ENCODE assay signal across 11 cellular contexts in the genomic region with DNA sequence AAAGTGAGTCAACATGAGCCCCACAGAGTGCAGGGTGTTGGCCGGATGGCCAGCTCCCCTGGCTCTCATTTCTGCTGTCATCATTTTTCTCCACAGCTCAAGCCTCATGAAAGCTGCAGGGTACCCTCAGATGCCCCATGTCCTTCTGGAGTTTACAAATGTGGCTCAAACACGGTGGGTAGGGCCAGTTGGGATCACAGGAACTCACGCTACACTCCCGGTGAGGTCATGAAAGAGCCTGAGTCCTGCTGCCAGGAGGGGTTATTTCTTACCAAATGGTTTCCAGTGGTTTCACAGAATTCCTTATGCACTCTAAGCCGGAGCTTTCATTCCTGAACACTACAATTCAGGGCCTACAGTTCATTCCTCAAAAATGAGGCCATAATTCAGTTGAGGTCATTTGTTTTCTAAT.
DNase-seq lines count a peak whose midpoint lies in the region; TF ChIP-seq lines count a peak whose summit lies in the region.
"Had no signal": no experiment of that assay in that cellular context is flagged by ENCODE, and none has a peak within 500 bp of the region (broad histone marks: within the 10 kb centered on the region; RNA-seq: fewer than 3 reads in every experiment).

No MANE protein-coding gene starts in this region.

- H3K36me3 Mint-ChIP-seq in activated T-helper 2 cell treated with anti-CD3 and anti-CD28 coated beads, Interferon-gamma antibody, Interleukin-2, Interleukin-4, amounts not matched to agents 10 μg/mL and 5 μg/mL and 100 μg/mL, durations not matched to agents 14 hours and 24 hours and 36 hours (ENCODE audit: low read depth): no peaks in the 10 kb centered on the region

- no peaks in the 10 kb centered on the region for H3K27me3 Mint-ChIP-seq in activated T-helper 2 cell treated with anti-CD3 and anti-CD28 coated beads, Interferon-gamma antibody, Interleukin-2, Interleukin-4, amounts not matched to agents 10 μg/mL and 5 μg/mL and 100 μg/mL, durations not matched to agents 14 hours and 24 hours and 36 hours (ENCODE audit: low read depth)

- H3K9me3 Mint-ChIP-seq in activated T-helper 2 cell treated with anti-CD3 and anti-CD28 coated beads, Interferon-gamma antibody, Interleukin-2, Interleukin-4, amounts not matched to agents 10 μg/mL and 5 μg/mL and 100 μg/mL, durations not matched to agents 14 hours and 24 hours and 36 hours: no peaks in the 10 kb centered on the region

- intact Hi-C loops in activated T-helper 2 cell treated with anti-CD3 and anti-CD28 coated beads, Interferon-gamma antibody, Interleukin-2, Interleukin-4, amounts not matched to agents 10 μg/mL and 5 μg/mL and 100 μg/mL, durations not matched to agents 14 hours and 24 hours and 36 hours (cut with micrococcal nuclease): no loop called here

- H3K27ac Mint-ChIP-seq in activated T-helper 2 cell treated with anti-CD3 and anti-CD28 coated beads, Interferon-gamma antibody, Interleukin-2, Interleukin-4, amounts not matched to agents 10 μg/mL and 5 μg/mL and 100 μg/mL, durations not matched to agents 14 hours and 24 hours and 36 hours: no peak overlapping the region

- TF ChIP-seq CTCF in choroid plexus epithelial cell (conservative IDR thresholded peaks at IDR 0.05; ENCODE audit: low read depth, low read length): no peak

- H3K4me3 ChIP-seq in choroid plexus epithelial cell (ENCODE audit: low read depth, low read length): no peak overlapping the region
- H3K4me3 ChIP-seq: BLaER1 had no signal

- H3K4me1 Mint-ChIP-seq in activated T-helper 2 cell treated with anti-CD3 and anti-CD28 coated beads, Interferon-gamma antibody, Interleukin-2, Interleukin-4, amounts not matched to agents 10 μg/mL and 5 μg/mL and 100 μg/mL, durations not matched to agents 14 hours and 24 hours and 36 hours (ENCODE audit: low read depth): no peaks in the 10 kb centered on the region

- H3K4me3 Mint-ChIP-seq in activated T-helper 2 cell treated with anti-CD3 and anti-CD28 coated beads, Interferon-gamma antibody, Interleukin-2, Interleukin-4, amounts not matched to agents 10 μg/mL and 5 μg/mL and 100 μg/mL, durations not matched to agents 14 hours and 24 hours and 36 hours (ENCODE audit: low read depth): no peak overlapping the region

- peak; percentile 84 for DNase-seq in AG08395 (ENCODE audit: low spot score)
- peak; percentile 30 for DNase-seq in HT1080 (ENCODE audit: low read depth)
- peak; percentile 87 for DNase-seq in choroid plexus epithelial cell (ENCODE audit: low read depth)
- peak; percentile 93 for DNase-seq in myocyte (ENCODE audit: low read depth)
- DNase-seq in NCI-H345 treated with DMSO at 0.1 percent for 48 hours (lab: John Stamatoyannopoulos, UW; ENCODE audit: unreplicated experiment): no peak
- no peak for DNase-seq in SHP77 treated with DMSO at 0.1 percent for 48 hours (lab: John Stamatoyannopoulos, UW)
- no peak for DNase-seq in RKO (ENCODE audit: low spot score)
- no peak for DNase-seq in activated T-helper 2 cell treated with anti-CD3 and anti-CD28 coated beads, Interferon-gamma antibody, Interleukin-2, Interleukin-4, amounts not matched to agents 10 μg/mL and 5 μg/mL and 100 μg/mL, durations not matched to agents 14 hours and 24 hours and 36 hours (ENCODE audit: low spot score)
- DNase-seq: GDM1, substantia nigra had no signal

Comparison
In these comparisons a context has a peak if more than half of its experiments do, and no peak if none do; other contexts are left out.
1. DNase-seq: peak in AG08395 (single experiment), HT1080 (single experiment), choroid plexus epithelial cell (single experiment) and myocyte (single experiment); none in NCI-H345 treated with DMSO at 0.1 percent for 48 hours (single experiment), SHP77 treated with DMSO at 0.1 percent for 48 hours (single experiment), RKO (single experiment) and activated T-helper 2 cell treated with anti-CD3 and anti-CD28 coated beads, Interferon-gamma antibody, Interleukin-2, Interleukin-4, amounts not matched to agents 10 μg/mL and 5 μg/mL and 100 μg/mL, durations not matched to agents 14 hours and 24 hours and 36 hours (single experiment).